11 cellular contexts compared by ENCODE assay signal in genomic region chr15:60551781-60552161, GRCh38.
DNase-seq lines count a peak whose midpoint lies in the region; ATAC-seq and TF ChIP-seq lines count a peak whose summit lies in the region.
"Had no signal": no experiment of that assay in that cellular context is flagged by ENCODE, and none has a peak within 500 bp of the region (broad histone marks: within the 10 kb centered on the region; RNA-seq: fewer than 3 reads in every experiment).

No MANE protein-coding gene starts in this region.

- H3K27ac ChIP-seq in neural progenitor cell (no peak overlapping the region), right cardiac atrium (ENCODE audit: low read length) (no peak overlapping the region), sigmoid colon (no peak overlapping the region)
- H3K27ac ChIP-seq: neutrophil had no signal

- H3K4me2 ChIP-seq in neural progenitor cell, result no peak overlapping the region

- no peaks in the 10 kb centered on the region for H3K36me3 ChIP-seq in neural progenitor cell
- no peaks in the 10 kb centered on the region for H3K36me3 ChIP-seq in sigmoid colon
- H3K36me3 ChIP-seq: MG63, neutrophil had no signal

- H3K27me3 ChIP-seq in neural progenitor cell (no peaks in the 10 kb centered on the region), right cardiac atrium (ENCODE audit: control insufficient read depth, insufficient read depth) (no peaks in the 10 kb centered on the region), sigmoid colon (no peaks in the 10 kb centered on the region)
- H3K27me3 ChIP-seq: MG63, neutrophil had no signal

- intact Hi-C loops in right cardiac atrium (cut with DNase I) (no loop called here), sigmoid colon (cut with DNase I) (no loop called here)

- no peak for DNase-seq in T-helper 2 cell treated with Interferon-gamma antibody and Interleukin-4, amounts not matched to agents 5 μg/mL and 100 μg/mL, for 36 hours (ENCODE audit: low spot score)
- no peak for DNase-seq in T-helper 2 cell
- no peak for DNase-seq in neural progenitor cell (ENCODE audit: low spot score)
- DNase-seq in right cardiac atrium, result no peak
- DNase-seq in sigmoid colon, result no peak
- DNase-seq: anterior cingulate cortex, MG63 had no signal

- H3K9me3 ChIP-seq in neural progenitor cell (ENCODE audit: low read depth) (no peaks in the 10 kb centered on the region), right cardiac atrium (ENCODE audit: control insufficient read depth, low read length) (no peaks in the 10 kb centered on the region), sigmoid colon (no peaks in the 10 kb centered on the region)
- H3K9me3 ChIP-seq: MG63, neutrophil had no signal

- peak overlapping the region; percentile 54 for H3K4me3 Mint-ChIP-seq in T-helper 2 cell treated with Interferon-gamma antibody and Interleukin-4, amounts not matched to agents 5 μg/mL and 100 μg/mL, for 36 hours
- H3K4me3 Mint-ChIP-seq in activated naive CD8-positive, alpha-beta T cell, result peak overlapping the region; percentile 51
- no peak overlapping the region for H3K4me3 Mint-ChIP-seq in neural progenitor cell

- H3K9me3 Mint-ChIP-seq in T-helper 2 cell treated with Interferon-gamma antibody and Interleukin-4, amounts not matched to agents 5 μg/mL and 100 μg/mL, for 36 hours, result peaks cover 13% of the 10 kb centered on the region
- no peaks in the 10 kb centered on the region for H3K9me3 Mint-ChIP-seq in activated naive CD8-positive, alpha-beta T cell (ENCODE audit: low read depth)
- no peaks in the 10 kb centered on the region for H3K9me3 Mint-ChIP-seq in neural progenitor cell

- no peak overlapping the region for H3K9ac ChIP-seq in neural progenitor cell

- H4K20me1 ChIP-seq in neural progenitor cell (ENCODE audit: low read depth), result no peaks in the 10 kb centered on the region

- no peaks in the 10 kb centered on the region for H3K79me2 ChIP-seq in neural progenitor cell (ENCODE audit: low read depth)

- WGBS in right cardiac atrium, result 68% methylated on average over 4 of the region's 4 CpGs
- 64 to 74% methylated on average over 4 of the region's 4 CpGs for WGBS in sigmoid colon, 2 donors

- H3K4me3 ChIP-seq in neural progenitor cell, result no peak overlapping the region
- no peak overlapping the region for H3K4me3 ChIP-seq in right cardiac atrium (ENCODE audit: low read length)
- no peak overlapping the region for H3K4me3 ChIP-seq in sigmoid colon
- H3K4me3 ChIP-seq: MG63 had no signal

- no peak for TF ChIP-seq EP300 in sigmoid colon (IDR thresholded peaks at IDR 0.05)

- no peak overlapping the region for H2AFZ ChIP-seq in neural progenitor cell (replicated peaks)

- H3K27me3 Mint-ChIP-seq in T-helper 2 cell treated with Interferon-gamma antibody and Interleukin-4, amounts not matched to agents 5 μg/mL and 100 μg/mL, for 36 hours (ENCODE audit: low read depth), result no peaks in the 10 kb centered on the region
- H3K27me3 Mint-ChIP-seq in activated naive CD8-positive, alpha-beta T cell, result no peaks in the 10 kb centered on the region
- no peaks in the 10 kb centered on the region for H3K27me3 Mint-ChIP-seq in neural progenitor cell (ENCODE audit: insufficient read depth, low read depth)

- H3K4me1 Mint-ChIP-seq in T-helper 2 cell treated with Interferon-gamma antibody and Interleukin-4, amounts not matched to agents 5 μg/mL and 100 μg/mL, for 36 hours (ENCODE audit: low read depth), result peaks cover 60% of the 10 kb centered on the region
- peaks cover 93% of the 10 kb centered on the region for H3K4me1 Mint-ChIP-seq in activated naive CD8-positive, alpha-beta T cell (ENCODE audit: low read depth)
- H3K4me1 Mint-ChIP-seq in neural progenitor cell, result no peaks in the 10 kb centered on the region

- H3K4me1 ChIP-seq in neural progenitor cell (no peaks in the 10 kb centered on the region), right cardiac atrium (ENCODE audit: control insufficient read depth, insufficient read depth, low read length) (peaks cover 1% of the 10 kb centered on the region), sigmoid colon (peaks cover 0 to 13% (median under 1%) of the 10 kb centered on the region in 4 donors)

- peak; percentile 30 for ATAC-seq in HG03354 (IDR thresholded peaks at IDR 0.05; ENCODE audit: poor library complexity, severe bottlenecking, unreplicated experiment)
- no peak for ATAC-seq in right cardiac atrium
- no peak for ATAC-seq in HG03280 (IDR thresholded peaks at IDR 0.05; ENCODE audit: unreplicated experiment)

- peak; percentile 13 for TF ChIP-seq CTCF in neural progenitor cell (IDR thresholded peaks at IDR 0.05)
- TF ChIP-seq CTCF in sigmoid colon (IDR thresholded peaks at IDR 0.05), result no peak

- TF ChIP-seq POLR2A in sigmoid colon (IDR thresholded peaks at IDR 0.05), result no peak

- no peaks in the 10 kb centered on the region for H3F3A ChIP-seq in neural progenitor cell (ENCODE audit: low read depth)

- peaks cover 44% of the 10 kb centered on the region for H3K36me3 Mint-ChIP-seq in T-helper 2 cell treated with Interferon-gamma antibody and Interleukin-4, amounts not matched to agents 5 μg/mL and 100 μg/mL, for 36 hours (ENCODE audit: low read depth)
- H3K36me3 Mint-ChIP-seq in activated naive CD8-positive, alpha-beta T cell, result peaks cover 11% of the 10 kb centered on the region
- no peaks in the 10 kb centered on the region for H3K36me3 Mint-ChIP-seq in neural progenitor cell

- peak overlapping the region; percentile 59 for H3K27ac Mint-ChIP-seq in T-helper 2 cell treated with Interferon-gamma antibody and Interleukin-4, amounts not matched to agents 5 μg/mL and 100 μg/mL, for 36 hours
- H3K27ac Mint-ChIP-seq in activated naive CD8-positive, alpha-beta T cell, result peak overlapping the region; percentile 95
- H3K27ac Mint-ChIP-seq in neural progenitor cell, result no peak overlapping the region
